In genomic region chr2:176188218-176188968, GRCh38 we compare ENCODE assay signal across 8 cellular contexts. TPM values are rescaled to one million over a fixed set of nuclear protein-coding genes. Genes with fewer than 3 reads are reported as not detected.
DNase-seq lines count a peak whose midpoint lies in the region; ATAC-seq lines count a peak whose summit lies in the region.

HOXD1 (plus strand) TSS chr2:176188668; CDS start chr2:176188802, 134 bp downstream.

- peak within 1 kb of the TSS in 2 of 6 donors; percentile 39 to 75 for H3K27ac Mint-ChIP-seq in naive B cell

- H3K9me3 Mint-ChIP-seq in naive B cell = peaks cover 0 to 10% (median 0%) of the 10 kb centered on the region in 7 donors

- H3K36me3 Mint-ChIP-seq in naive B cell = no peaks in the 10 kb centered on the region

- peaks cover 54 to 81% (median 71%) of the 10 kb centered on the region in 3 donors for H3K27me3 Mint-ChIP-seq in naive B cell

- DNase-seq in DMS 273 (lab: John Stamatoyannopoulos, UW; ENCODE audit: unreplicated experiment) (peak; percentile 87), SW 1271 (lab: John Stamatoyannopoulos, UW) (peak; percentile 4 to 30), naive B cell (no peak)
- no peak for DNase-seq in effector CD4-positive, alpha-beta T cell

- peak; percentile 58 for ATAC-seq in HG03432 (IDR thresholded peaks at IDR 0.05; ENCODE audit: unreplicated experiment)
- ATAC-seq in esophagus mucosa = peak; percentile 83
- peak in 1 of 2 donors; percentile 20 for ATAC-seq in naive B cell (ENCODE audit: low read depth in 2 of 2)
- ATAC-seq in HG03457 (IDR thresholded peaks at IDR 0.05; ENCODE audit: unreplicated experiment) = no peak
- no peak for ATAC-seq in GM19324 (IDR thresholded peaks at IDR 0.05; ENCODE audit: low FRiP score, unreplicated experiment)

- peak within 1 kb of the TSS; percentile 81 to 93 (median 89) for H3K4me3 Mint-ChIP-seq in naive B cell

- peaks cover 14 to 24% (median 22%) of the 10 kb centered on the region in 3 donors for H3K4me1 Mint-ChIP-seq in naive B cell

RNA-seq across cellular contexts. Expression of gene HOXD1, which starts in this region (rescaled TPM):
- 0.16 TPM for total RNA-seq in esophagus mucosa
- not detected for polyA plus RNA-seq in naive B cell (ENCODE audit: low read depth in 6 of 6)

Comparison
In these comparisons a context has a peak if more than half of its experiments do, and no peak if none do; other contexts are left out.
1. Peak in ATAC-seq in esophagus mucosa; RNA of the gene not detected or under 1 TPM.
2. DNase-seq: peak in DMS 273 (single experiment) and SW 1271 (2 of 2); none in naive B cell (single experiment) and effector CD4-positive, alpha-beta T cell (single experiment).